ENCODE assay signal across 9 cellular contexts in the genomic region with DNA sequence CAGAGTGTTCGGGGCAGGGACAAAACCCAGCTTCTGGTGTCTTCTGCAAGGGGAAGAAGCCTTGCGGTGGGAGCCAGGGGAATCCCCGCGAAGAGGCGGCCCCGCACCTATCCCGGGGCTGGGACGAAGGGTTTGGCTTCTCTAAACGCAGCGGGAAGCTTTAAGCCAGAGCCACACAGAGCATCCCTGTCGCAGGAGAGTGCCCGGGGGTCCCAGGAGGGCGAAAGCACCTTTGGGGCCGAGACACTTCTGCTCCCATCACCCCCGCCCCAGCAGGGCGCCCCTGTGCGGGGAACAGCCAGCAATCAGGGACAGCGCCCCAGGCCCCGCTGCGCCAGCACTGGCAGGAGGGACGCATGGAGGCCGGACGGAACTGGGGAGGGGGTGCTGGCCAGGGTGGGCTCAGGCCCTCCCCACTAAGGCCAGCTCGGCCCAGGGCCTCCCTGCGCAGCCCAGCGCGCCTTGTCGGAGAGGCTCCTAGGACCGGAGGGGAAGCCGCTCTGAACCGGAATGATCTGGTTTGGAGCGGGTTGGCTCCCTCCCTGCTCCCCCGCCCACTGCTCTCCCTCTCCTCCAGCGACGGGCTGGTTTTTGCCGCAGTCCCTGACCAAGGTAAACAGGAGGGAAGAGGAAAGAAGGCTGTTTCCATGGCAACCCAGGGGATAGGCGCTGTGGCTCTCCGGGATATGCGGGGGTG.
DNase-seq lines count a peak whose midpoint lies in the region; ATAC-seq and TF ChIP-seq lines count a peak whose summit lies in the region.
"Had no signal": no experiment of that assay in that cellular context is flagged by ENCODE, and none has a peak within 500 bp of the region (broad histone marks: within the 10 kb centered on the region; RNA-seq: fewer than 3 reads in every experiment).

No MANE protein-coding gene starts in this region.

- peak; percentile 84 to 96 (median 93) for ATAC-seq in heart left ventricle

- no peaks in the 10 kb centered on the region for H3K9me3 ChIP-seq in adipocyte (ENCODE audit: control insufficient read depth, low read length)
- H3K9me3 ChIP-seq in heart left ventricle = no peaks in the 10 kb centered on the region

- H3K27me3 ChIP-seq in adipocyte (replicated peaks; ENCODE audit: control insufficient read depth, insufficient read depth, low read length) (no peaks in the 10 kb centered on the region), heart left ventricle (no peaks in the 10 kb centered on the region)

- DNase-seq in DMS 273 (lab: John Stamatoyannopoulos, UW; ENCODE audit: unreplicated experiment) (peak; percentile 48), DMS 273 treated with DMSO at 0.1 percent for 48 hours (lab: John Stamatoyannopoulos, UW) (no peak), NCI-H2029 treated with DMSO at 0.1 percent for 48 hours (lab: John Stamatoyannopoulos, UW) (peak; percentile 61), adipocyte (ENCODE audit: low read depth) (peak; percentile 57), heart left ventricle (peak; percentile 53 to 78 (median 77)), nucleus accumbens (lab: John Stamatoyannopoulos, UW) (peak in 50 of 56 donors; percentile 11 to 91 (median 52)), ureter (ENCODE audit: low spot score) (peak; percentile 90), SW480 (ENCODE audit: low spot score) (no peak)

- whole genome bisulfite sequencing in heart left ventricle, 4 donors = 10 to 31% (median 14%) methylated on average over 30 to 39 of the region's 39 CpGs

- intact Hi-C loops in heart left ventricle (cut with DNase I) = no loop called here

- TF ChIP-seq CTCF in heart left ventricle (IDR thresholded peaks at IDR 0.05) = no peak

- H3K4me1 ChIP-seq in adipocyte (ENCODE audit: control insufficient read depth, insufficient read depth, low read length) (peaks cover 24% of the 10 kb centered on the region), heart left ventricle (peaks cover 0 to 24% (median 5%) of the 10 kb centered on the region in 12 donors)

- no peak for TF ChIP-seq POLR2A in heart left ventricle (IDR thresholded peaks at IDR 0.05)

- peak overlapping the region; percentile 83 for H3K9ac ChIP-seq in adipocyte (ENCODE audit: low read length)

- H3K4me3 ChIP-seq in adipocyte (ENCODE audit: low read length) = peak overlapping the region; percentile 73
- H3K4me3 ChIP-seq in heart left ventricle = peak overlapping the region; percentile 19 to 70 (median 63)

- peak overlapping the region in 11 of 12 donors; percentile 7 to 90 (median 72) for H3K27ac ChIP-seq in heart left ventricle
- H3K27ac ChIP-seq: 22Rv1 had no signal

- peaks cover 6% of the 10 kb centered on the region for H3K36me3 ChIP-seq in adipocyte (ENCODE audit: control insufficient read depth, insufficient read depth, low read length, severe bottlenecking)
- peaks cover 0 to 22% (median 9%) of the 10 kb centered on the region in 9 donors for H3K36me3 ChIP-seq in heart left ventricle

Comparison
In these comparisons a context has a peak if more than half of its experiments do, and no peak if none do; other contexts are left out.
1. DNase-seq: peak in DMS 273 (single experiment), NCI-H2029 treated with DMSO at 0.1 percent for 48 hours (single experiment), adipocyte (single experiment), heart left ventricle (5 of 5), nucleus accumbens (50 of 56) and ureter (single experiment); none in DMS 273 treated with DMSO at 0.1 percent for 48 hours (single experiment) and SW480 (single experiment).